Comparison of ENCODE assay signal across 13 cellular contexts in genomic region chr3:69409831-69410230, GRCh38. TPM values are rescaled to one million over a fixed set of nuclear protein-coding genes. Genes with fewer than 3 reads are reported as not detected.
DNase-seq lines count a peak whose midpoint lies in the region; ATAC-seq and TF ChIP-seq lines count a peak whose summit lies in the region.
"Had no signal": no experiment of that assay in that cellular context is flagged by ENCODE, and none has a peak within 500 bp of the region (broad histone marks: within the 10 kb centered on the region; RNA-seq: fewer than 3 reads in every experiment).

No MANE protein-coding gene starts in this region.

- no peak overlapping the region for H3K4me3 Mint-ChIP-seq in activated T-cell treated with anti-CD3 and anti-CD28 coated beads, Interleukin-2, amount 50 U/mL, for 72 hours
- H3K4me3 Mint-ChIP-seq: activated CD8-positive, alpha-beta memory T cell treated with anti-CD3 and anti-CD28 coated beads, Interleukin-2, amount 10 ng/mL, durations not matched to agents 7 days and 5 days; activated naive CD8-positive, alpha-beta T cell; WTC11 had no signal

- no peak for DNase-seq in foreskin keratinocyte
- DNase-seq in AML-193 (lab: John Stamatoyannopoulos, UW), result no peak
- no peak for DNase-seq in Kasumi-1 (lab: John Stamatoyannopoulos, UW)
- no peak for DNase-seq in activated T-cell treated with anti-CD3 and anti-CD28 coated beads, Interleukin-2, amount 50 U/mL, for 72 hours
- DNase-seq in GM20000 (ENCODE audit: low spot score), result no peak

- TF ChIP-seq CTCF in foreskin keratinocyte (conservative IDR thresholded peaks at IDR 0.05) (no peak), GM20000 (IDR thresholded peaks at IDR 0.05; ENCODE audit: extremely low read depth, missing control alignments) (no peak)

- H3K27me3 Mint-ChIP-seq in activated T-cell treated with anti-CD3 and anti-CD28 coated beads, Interleukin-2, amount 50 U/mL, for 72 hours (ENCODE audit: low read depth), result peaks cover 12% of the 10 kb centered on the region
- H3K27me3 Mint-ChIP-seq: activated naive CD8-positive, alpha-beta T cell had no signal

- H3K4me3 ChIP-seq in rectal smooth muscle tissue (ENCODE audit: low read length), result peak overlapping the region; percentile 40

- H3K36me3 Mint-ChIP-seq in activated T-cell treated with anti-CD3 and anti-CD28 coated beads, Interleukin-2, amount 50 U/mL, for 72 hours (ENCODE audit: insufficient read depth in 2 of 2), result peaks cover 1 to 2% of the 10 kb centered on the region in 2 donors
- H3K36me3 Mint-ChIP-seq: activated CD8-positive, alpha-beta memory T cell treated with anti-CD3 and anti-CD28 coated beads, Interleukin-2, amount 10 ng/mL, durations not matched to agents 7 days and 5 days; activated naive CD8-positive, alpha-beta T cell had no signal

- no peaks in the 10 kb centered on the region for H3K36me3 ChIP-seq in rectal smooth muscle tissue (ENCODE audit: control insufficient read depth, insufficient read depth, low read length)

- peaks cover 0 to 3% of the 10 kb centered on the region in 2 donors for H3K9me3 Mint-ChIP-seq in activated T-cell treated with anti-CD3 and anti-CD28 coated beads, Interleukin-2, amount 50 U/mL, for 72 hours

- peak overlapping the region; percentile 29 for H3K27ac ChIP-seq in foreskin keratinocyte
- no peak overlapping the region for H3K27ac ChIP-seq in rectal smooth muscle tissue (ENCODE audit: low read depth, low read length)
- H3K27ac ChIP-seq: HL-60 had no signal

- H3K9ac ChIP-seq in rectal smooth muscle tissue (ENCODE audit: low read length), result no peak overlapping the region

- peak; percentile 15 for ATAC-seq in GM18502 (IDR thresholded peaks at IDR 0.05; ENCODE audit: poor library complexity, unreplicated experiment)
- ATAC-seq in HG02852 (IDR thresholded peaks at IDR 0.05; ENCODE audit: unreplicated experiment), result peak; percentile 11
- ATAC-seq in foreskin keratinocyte, result no peak
- ATAC-seq in activated T-cell treated with anti-CD3 and anti-CD28 coated beads, Interleukin-2, amount 50 U/mL, for 72 hours (replicated peaks in 1 of 2), result no peak

- peaks cover 11% of the 10 kb centered on the region for H3K4me1 Mint-ChIP-seq in activated T-cell treated with anti-CD3 and anti-CD28 coated beads, Interleukin-2, amount 50 U/mL, for 72 hours (ENCODE audit: low read depth)

- H3K27me3 ChIP-seq in foreskin keratinocyte (no peaks in the 10 kb centered on the region), rectal smooth muscle tissue (ENCODE audit: control insufficient read depth, insufficient read depth, low read length) (no peaks in the 10 kb centered on the region)

- H3K4me1 ChIP-seq in foreskin keratinocyte, result peaks cover 38% of the 10 kb centered on the region
- no peaks in the 10 kb centered on the region for H3K4me1 ChIP-seq in rectal smooth muscle tissue (ENCODE audit: control insufficient read depth, insufficient read depth, low read length)

- H3K27ac Mint-ChIP-seq in activated T-cell treated with anti-CD3 and anti-CD28 coated beads, Interleukin-2, amount 50 U/mL, for 72 hours, result no peak overlapping the region
- H3K27ac Mint-ChIP-seq: activated CD8-positive, alpha-beta memory T cell treated with anti-CD3 and anti-CD28 coated beads, Interleukin-2, amount 10 ng/mL, durations not matched to agents 7 days and 5 days; activated naive CD8-positive, alpha-beta T cell; WTC11 had no signal

RNA-seq across cellular contexts. Expression of gene FRMD4B, which starts 23.9 kb away (rescaled TPM):
- 61.3 and 66.8 TPM in 2 replicates for total RNA-seq in foreskin keratinocyte
- 14.3 and 15.1 TPM in 2 replicates for polyA plus RNA-seq in foreskin keratinocyte
- 10 to 100 TPM; 40.4 to 77.7 TPM for total RNA-seq in activated T-cell treated with anti-CD3 and anti-CD28 coated beads, Interleukin-2, amount 50 U/mL, for 72 hours
- total RNA-seq: OCI-LY7 had no signal

Comparison
In these comparisons a context has a peak if more than half of its experiments do, and no peak if none do; other contexts are left out.
1. ATAC-seq: peak in GM18502 (single experiment) and HG02852 (single experiment); none in foreskin keratinocyte (single experiment) and activated T-cell treated with anti-CD3 and anti-CD28 coated beads, Interleukin-2, amount 50 U/mL, for 72 hours (0 of 2).